In genomic region chr15:56718560-56718959, GRCh38 we compare ENCODE assay signal across 14 cellular contexts.
"Had no signal": no experiment of that assay in that cellular context is flagged by ENCODE, and none has a peak within 500 bp of the region (broad histone marks: within the 10 kb centered on the region; RNA-seq: fewer than 3 reads in every experiment).

No MANE protein-coding gene starts in this region.

- H3K9me3 Mint-ChIP-seq: activated CD4-positive, alpha-beta memory T cell treated with anti-CD3 and anti-CD28 coated beads for 36 hours had no signal

- H3K4me1 ChIP-seq: uterus had no signal

- H3K9ac ChIP-seq: parathyroid adenoma had no signal

- H3K4me3 ChIP-seq: adrenal gland, lung, tibial nerve, uterus had no signal

- H3K27me3 ChIP-seq: adrenal gland, neutrophil, tibial nerve, uterus had no signal

- DNase-seq: activated CD4-positive, alpha-beta memory T cell treated with anti-CD3 and anti-CD28 coated beads for 36 hours; activated CD4-positive, alpha-beta T cell treated with anti-CD3 and anti-CD28 coated beads for 1 hour; activated naive CD4-positive, alpha-beta T cell treated with anti-CD3 and anti-CD28 coated beads, Interleukin-2, amount 50 U/mL, for 16 hours; activated T-cell treated with anti-CD3 and anti-CD28 coated beads, Interleukin-2, amount 50 U/mL, for 24 hours; adrenal gland; islet precursor cell; stimulated activated CD4-positive, alpha-beta T cell treated with anti-CD3 and anti-CD28 coated beads, Interleukin-12 subunit alpha, Interleukin-12 subunit beta, amount 100 ng/mL, for 4 hours; stimulated activated CD4-positive, alpha-beta T cell treated with anti-CD3 and anti-CD28 coated beads, Interleukin-2, amount 100 ng/mL, for 24 hours; T-helper 9 cell; uterus had no signal

- H3K9me3 ChIP-seq: neutrophil, tibial nerve, uterus had no signal

- H3K36me3 ChIP-seq: adrenal gland, neutrophil, uterus had no signal

- H3K27me3 Mint-ChIP-seq: activated CD4-positive, alpha-beta memory T cell treated with anti-CD3 and anti-CD28 coated beads for 36 hours; activated T-cell treated with anti-CD3 and anti-CD28 coated beads, Interleukin-2, amount 50 U/mL, for 24 hours had no signal

- H3K4me3 Mint-ChIP-seq: activated CD4-positive, alpha-beta memory T cell treated with anti-CD3 and anti-CD28 coated beads for 36 hours; activated T-cell treated with anti-CD3 and anti-CD28 coated beads, Interleukin-2, amount 50 U/mL, for 24 hours had no signal

- H3K27ac ChIP-seq: adrenal gland, neutrophil, parathyroid adenoma, tibial nerve, uterus had no signal

- H3K27ac Mint-ChIP-seq: activated CD4-positive, alpha-beta memory T cell treated with anti-CD3 and anti-CD28 coated beads for 36 hours; activated T-cell treated with anti-CD3 and anti-CD28 coated beads, Interleukin-2, amount 50 U/mL, for 24 hours had no signal

- H2AFZ ChIP-seq: parathyroid adenoma had no signal
